In the genomic region with DNA sequence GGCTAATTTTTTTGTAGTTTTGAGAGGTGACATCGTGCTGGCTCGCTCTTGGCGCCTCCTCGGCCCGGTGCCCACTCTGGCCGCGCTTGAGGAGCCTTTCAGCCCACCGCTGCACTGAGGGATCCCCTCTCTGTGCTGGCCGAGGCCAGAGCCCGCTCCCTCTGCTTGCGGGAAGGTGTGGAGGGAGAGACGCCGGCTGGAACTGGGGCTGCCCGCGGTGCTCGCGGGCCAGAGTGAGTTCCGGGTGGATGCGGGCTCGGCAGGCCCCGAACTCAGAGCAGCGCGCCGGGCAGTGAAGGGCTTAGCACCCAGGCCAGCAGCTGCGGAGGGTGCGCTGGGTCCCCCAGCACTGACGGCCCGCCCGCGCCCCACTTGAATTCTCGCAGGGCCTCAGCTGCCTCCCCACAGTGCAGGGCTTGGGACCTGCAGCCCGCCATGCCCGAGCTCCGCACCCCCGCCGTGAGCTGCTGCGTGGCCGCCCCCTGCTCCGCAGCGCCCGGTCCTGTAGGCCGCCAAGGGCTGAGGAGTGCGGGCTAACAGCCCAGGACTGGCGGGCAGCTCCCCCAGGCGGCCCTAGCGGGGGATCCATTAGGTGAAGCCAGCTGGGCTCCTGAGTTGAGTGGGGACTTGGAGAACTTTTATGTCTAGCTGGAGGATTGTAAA, we compare ENCODE assay signal across 18 cellular contexts.
"Had no signal": no experiment of that assay in that cellular context is flagged by ENCODE, and none has a peak within 500 bp of the region (broad histone marks: within the 10 kb centered on the region; RNA-seq: fewer than 3 reads in every experiment).

No MANE protein-coding gene starts in this region.

- H3K4me1 ChIP-seq: left lung, psoas muscle, right lobe of liver, tibial nerve, upper lobe of left lung had no signal

- H3K4me3 ChIP-seq: left lung, ovary, psoas muscle, right lobe of liver, tibial nerve, upper lobe of left lung had no signal

- H3K27me3 ChIP-seq: left lung, ovary, right lobe of liver, tibial nerve, upper lobe of left lung had no signal

- H3K36me3 ChIP-seq: left lung, ovary, right lobe of liver, tibial nerve, upper lobe of left lung had no signal

- DNase-seq: cortex of kidney; effector memory CD8-positive, alpha-beta T cell; left cardiac atrium; mammary epithelial cell; mesendoderm; naive thymus-derived CD8-positive, alpha-beta T cell; nephron progenitor cell; occipital lobe; ovary; psoas muscle; right lobe of liver; small intestine; stimulated activated CD4-positive, alpha-beta T cell treated with anti-CD3 and anti-CD28 coated beads, Interleukin-1b, Interleukin-23, amount 100 ng/mL, for 48 hours; stimulated activated CD4-positive, alpha-beta T cell treated with anti-CD3 and anti-CD28 coated beads, Interleukin-4, amount 100 ng/mL, for 1 hour; stimulated activated CD8-positive, alpha-beta memory T cell treated with anti-CD3 and anti-CD28 coated beads, Interleukin-4, amount 100 ng/mL, for 48 hours had no signal

- H3K9me3 ChIP-seq: ovary, psoas muscle, right lobe of liver had no signal

- ATAC-seq: effector memory CD8-positive, alpha-beta T cell; left lung; naive thymus-derived CD8-positive, alpha-beta T cell; psoas muscle had no signal

- H3K27ac ChIP-seq: left lung, ovary, psoas muscle, right lobe of liver, tibial nerve, upper lobe of left lung had no signal
